22 cellular contexts compared by ENCODE assay signal in genomic region chr5:75078035-75078434, GRCh38.
"Had no signal": no experiment of that assay in that cellular context is flagged by ENCODE, and none has a peak within 500 bp of the region (broad histone marks: within the 10 kb centered on the region; RNA-seq: fewer than 3 reads in every experiment).

No MANE protein-coding gene starts in this region.

- ATAC-seq: esophagus mucosa; heart left ventricle; left colon; left ventricle myocardium superior; stimulated activated naive B cell treated with anti-CD40 and anti-IgM and Interleukin-4, amounts not matched to agents 10 μg/mL and 1 μg/mL and 100 μg/mL, for 72 hours; stimulated activated naive CD8-positive, alpha-beta T cell treated with anti-CD3 and anti-CD28 coated beads, Interleukin-15, amount 100 ng/mL, for 72 hours had no signal

- H3K4me3 Mint-ChIP-seq: naive B cell; neural progenitor cell; stimulated activated naive B cell treated with anti-CD40 and anti-IgM and Interleukin-4, amounts not matched to agents 10 μg/mL and 1 μg/mL and 100 μg/mL, for 72 hours; stimulated activated naive CD8-positive, alpha-beta T cell treated with anti-CD3 and anti-CD28 coated beads, Interleukin-15, amount 100 ng/mL, for 72 hours had no signal

- H3K4me3 ChIP-seq: dorsolateral prefrontal cortex, heart left ventricle, neural progenitor cell, ovary, right atrium auricular region, sigmoid colon, skin epidermis, testis, tibial nerve had no signal

- H3K4me1 ChIP-seq: heart left ventricle, neural progenitor cell, right atrium auricular region, sigmoid colon, testis, tibial nerve had no signal

- H3K9me3 Mint-ChIP-seq: naive B cell; neural progenitor cell; stimulated activated naive B cell treated with anti-CD40 and anti-IgM and Interleukin-4, amounts not matched to agents 10 μg/mL and 1 μg/mL and 100 μg/mL, for 72 hours; stimulated activated naive CD8-positive, alpha-beta T cell treated with anti-CD3 and anti-CD28 coated beads, Interleukin-15, amount 100 ng/mL, for 72 hours had no signal

- H3K27ac Mint-ChIP-seq: naive B cell; neural progenitor cell; stimulated activated naive B cell treated with anti-CD40 and anti-IgM and Interleukin-4, amounts not matched to agents 10 μg/mL and 1 μg/mL and 100 μg/mL, for 72 hours; stimulated activated naive CD8-positive, alpha-beta T cell treated with anti-CD3 and anti-CD28 coated beads, Interleukin-15, amount 100 ng/mL, for 72 hours had no signal

- H3K36me3 ChIP-seq: heart left ventricle, neural progenitor cell, ovary, right atrium auricular region, sigmoid colon, tibial nerve had no signal

- H3K27me3 ChIP-seq: dorsolateral prefrontal cortex, neural progenitor cell, ovary, right atrium auricular region, sigmoid colon, testis, tibial nerve had no signal

- H3K4me1 Mint-ChIP-seq: naive B cell; stimulated activated naive B cell treated with anti-CD40 and anti-IgM and Interleukin-4, amounts not matched to agents 10 μg/mL and 1 μg/mL and 100 μg/mL, for 72 hours had no signal

- H3K27me3 Mint-ChIP-seq: stimulated activated naive CD8-positive, alpha-beta T cell treated with anti-CD3 and anti-CD28 coated beads, Interleukin-15, amount 100 ng/mL, for 72 hours had no signal

- H3K27ac ChIP-seq: dorsolateral prefrontal cortex, heart left ventricle, neural progenitor cell, ovary, right atrium auricular region, sigmoid colon, skin epidermis, testis, tibial nerve had no signal

- H3K36me3 Mint-ChIP-seq: naive B cell; neural progenitor cell; stimulated activated naive B cell treated with anti-CD40 and anti-IgM and Interleukin-4, amounts not matched to agents 10 μg/mL and 1 μg/mL and 100 μg/mL, for 72 hours had no signal

- H3K9me3 ChIP-seq: heart left ventricle, ovary, right atrium auricular region, sigmoid colon, testis, tibial nerve had no signal

- DNase-seq: cortex of kidney; dorsolateral prefrontal cortex; effector CD8-positive, alpha-beta T cell; heart left ventricle; hippocampal formation; left colon; left ventricle myocardium superior; mesendoderm; naive B cell; nucleus accumbens; ovary; sigmoid colon; stimulated activated CD4-positive, alpha-beta T cell treated with anti-CD3 and anti-CD28 coated beads, Interleukin-2, amount 100 ng/mL, for 24 hours; stimulated activated CD4-positive, alpha-beta T cell treated with anti-CD3 and anti-CD28 coated beads, Interleukin-4, amount 100 ng/mL, for 4 hours; stimulated activated naive B cell treated with anti-CD40 and anti-IgM and Interleukin-4, amounts not matched to agents 10 μg/mL and 1 μg/mL and 100 μg/mL, for 72 hours; stimulated activated naive CD8-positive, alpha-beta T cell treated with anti-CD3 and anti-CD28 coated beads, Interleukin-15, amount 100 ng/mL, for 72 hours; testis had no signal
